ENCODE assay signal across 8 cellular contexts in the genomic region with DNA sequence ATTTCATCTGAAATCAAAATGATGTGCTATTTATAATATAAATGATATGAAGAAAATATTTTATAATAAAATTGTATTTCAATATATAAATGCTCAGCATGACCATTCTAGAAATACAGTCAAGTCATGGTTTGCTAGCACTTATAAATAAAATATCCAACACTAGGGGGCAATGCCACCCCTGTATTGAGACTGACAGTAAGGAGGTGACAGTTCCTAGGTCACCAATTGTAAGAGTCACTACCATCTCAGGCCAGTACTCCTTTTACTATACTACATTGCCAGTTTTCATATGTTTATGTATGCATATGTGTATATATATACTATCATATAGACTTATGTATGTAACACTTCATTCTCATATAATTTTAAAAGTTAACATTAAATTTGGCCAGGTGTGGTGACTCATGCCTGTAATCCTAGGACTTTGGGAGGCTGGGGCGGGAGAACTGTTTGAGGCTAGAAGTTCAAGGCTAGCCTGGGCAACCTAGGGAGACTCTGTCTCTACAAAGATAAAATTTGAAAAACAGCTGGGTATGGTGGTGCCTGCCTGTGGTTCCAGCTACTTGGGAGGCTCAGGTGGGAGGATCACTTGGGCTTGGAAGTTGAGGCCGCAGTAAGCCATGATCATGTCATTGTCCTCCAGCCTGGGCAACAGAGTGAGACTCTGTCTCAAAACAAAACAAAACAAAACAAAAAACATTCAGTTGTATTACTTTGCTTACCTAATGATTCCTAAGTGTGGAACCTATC. TPM values are rescaled to one million over a fixed set of nuclear protein-coding genes. Genes with fewer than 3 reads are reported as not detected.
DNase-seq lines count a peak whose midpoint lies in the region; ATAC-seq and TF ChIP-seq lines count a peak whose summit lies in the region.

No MANE protein-coding gene starts in this region.

- H3K27me3 Mint-ChIP-seq in WTC11 (ENCODE audit: low read depth), result no peaks in the 10 kb centered on the region

- H3K27ac ChIP-seq in transverse colon, result no peak overlapping the region

- TF ChIP-seq CTCF in WTC11 (IDR thresholded peaks at IDR 0.05) (peak; percentile 69), transverse colon (IDR thresholded peaks at IDR 0.05) (peak in 4 of 5 experiments; percentile 43 to 59 (median 50))

- H3K9me3 Mint-ChIP-seq in WTC11, result no peaks in the 10 kb centered on the region

- ATAC-seq in GM18858 (IDR thresholded peaks at IDR 0.05; ENCODE audit: unreplicated experiment) (peak; percentile 44), HG03196 (IDR thresholded peaks at IDR 0.05; ENCODE audit: unreplicated experiment) (peak; percentile 33), WTC11 (no peak)

- H3K36me3 Mint-ChIP-seq in WTC11, result no peaks in the 10 kb centered on the region

- intact Hi-C loops in transverse colon (cut with DNase I; ENCODE audit: low total_unique reads), result no loop called here

- H3K4me1 ChIP-seq in transverse colon, result peaks cover 9 to 22% (median 19%) of the 10 kb centered on the region in 4 donors

- no peak for TF ChIP-seq POLR2A in transverse colon (IDR thresholded peaks at IDR 0.05)

- TF ChIP-seq EP300 in transverse colon (IDR thresholded peaks at IDR 0.05; ENCODE audit: low read depth), result no peak

- POLR2A ChIA-PET in WTC11 (lab: Charles Lee), result no interaction called here

- peaks cover under 1% of the 10 kb centered on the region for H3K4me1 Mint-ChIP-seq in WTC11

- no peaks in the 10 kb centered on the region for H3K36me3 ChIP-seq in transverse colon

- in situ Hi-C loops in Caki2 (cut with HindIII; ENCODE audit: low pct_unique_long_range_greater_than_20kb, low sequenced_read_pairs) (no loop called here), transverse colon (cut with MboI; ENCODE audit: low pct_ligation_motif_present in 1 of 4, low pct_unique_long_range_greater_than_20kb in 1 of 4, low sequenced_read_pairs in 3 of 4) (loop anchor here in 1 of 4 donors (5.0 kb wide), 1 partner anchor 45 kb away; a partner anchor contains a TSS)

- no peak overlapping the region for H3K27ac Mint-ChIP-seq in WTC11

- no peak overlapping the region for H3K4me3 ChIP-seq in transverse colon

- no peaks in the 10 kb centered on the region for H3K27me3 ChIP-seq in transverse colon

- WGBS in transverse colon (ENCODE audit: low coverage in 1 of 2), 2 donors, result 89 to 100% methylated on average over 1 to 2 of the region's 2 CpGs

- CTCF ChIA-PET in WTC11 (lab: Charles Lee), result no interaction called here

- H3K9me3 ChIP-seq in transverse colon, result no peaks in the 10 kb centered on the region

- DNase-seq in Caki2 (ENCODE audit: low read depth) (peak; percentile 65), NCI-H2196 (lab: John Stamatoyannopoulos, UW; ENCODE audit: unreplicated experiment) (peak; percentile 70), WTC11 (ENCODE audit: low spot score) (no peak), hepatic stellate cell (ENCODE audit: low spot score) (peak; percentile 23), transverse colon (no peak)
- DNase-seq in activated effector memory CD4-positive, alpha-beta T cell treated with anti-CD3 and anti-CD28 coated beads, Interleukin-2, amount 50 U/mL, for 16 hours, result no peak

- no peak overlapping the region for H3K4me3 Mint-ChIP-seq in WTC11

TF ChIP-seq in WTC11, 78 proteins besides CTCF, POLR2A, EP300 and RAD21:
- TF ChIP-seq, protein P1, sequence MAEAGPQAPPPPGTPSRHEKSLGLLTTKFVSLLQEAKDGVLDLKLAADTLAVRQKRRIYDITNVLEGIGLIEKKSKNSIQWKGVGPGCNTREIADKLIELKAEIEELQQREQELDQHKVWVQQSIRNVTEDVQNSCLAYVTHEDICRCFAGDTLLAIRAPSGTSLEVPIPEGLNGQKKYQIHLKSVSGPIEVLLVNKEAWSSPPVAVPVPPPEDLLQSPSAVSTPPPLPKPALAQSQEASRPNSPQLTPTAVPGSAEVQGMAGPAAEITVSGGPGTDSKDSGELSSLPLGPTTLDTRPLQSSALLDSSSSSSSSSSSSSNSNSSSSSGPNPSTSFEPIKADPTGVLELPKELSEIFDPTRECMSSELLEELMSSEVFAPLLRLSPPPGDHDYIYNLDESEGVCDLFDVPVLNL (CRISPR knock-in tag; IDR thresholded peaks at IDR 0.05; ENCODE audit: borderline replicate concordance, low read depth), result no peak
- TF ChIP-seq, protein P2, sequence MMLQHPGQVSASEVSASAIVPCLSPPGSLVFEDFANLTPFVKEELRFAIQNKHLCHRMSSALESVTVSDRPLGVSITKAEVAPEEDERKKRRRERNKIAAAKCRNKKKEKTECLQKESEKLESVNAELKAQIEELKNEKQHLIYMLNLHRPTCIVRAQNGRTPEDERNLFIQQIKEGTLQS (CRISPR knock-in tag; conservative IDR thresholded peaks at IDR 0.05), result no peak
- TF ChIP-seq TP53 (CRISPR knock-in tag; IDR thresholded peaks at IDR 0.05), result no peak
TF ChIP-seq in WTC11: peak in this region for 0.

RNA-seq across cellular contexts. Expression of a gene that starts 2.4 kb away (rescaled TPM):
- total RNA-seq in Caki2 (2014; rRNA removed; shearing (Covaris generic); ENCODE audit: low replicate concordance), result 2.0 and 2.9 TPM in 2 replicates
- total RNA-seq in WTC11 (2021) (14.6 to 19.7 TPM (median 19.2 TPM) in 3 replicates), transverse colon (10 to 100 TPM; 18.4 to 82.2 (median 29.9) TPM)

RNA-seq across cellular contexts. Expression of a gene that starts 45.4 kb away (rescaled TPM):
- 27.3 and 38.6 TPM in 2 replicates for total RNA-seq in Caki2 (2014; rRNA removed; shearing (Covaris generic); ENCODE audit: low replicate concordance)
- total RNA-seq in WTC11 (2021) (138 to 171 TPM (median 149 TPM) in 3 replicates), transverse colon (10 to 100 TPM; 23.2 to 84.5 (median 25.2) TPM)

Comparison
In these comparisons a context has a peak if more than half of its experiments do, and no peak if none do; other contexts are left out.
1. DNase-seq: peak in Caki2 (single experiment), NCI-H2196 (single experiment) and hepatic stellate cell (single experiment); none in WTC11 (single experiment), transverse colon (single experiment) and activated effector memory CD4-positive, alpha-beta T cell treated with anti-CD3 and anti-CD28 coated beads, Interleukin-2, amount 50 U/mL, for 16 hours (single experiment).